Comparison of ENCODE assay signal across 11 cellular contexts in the genomic region with DNA sequence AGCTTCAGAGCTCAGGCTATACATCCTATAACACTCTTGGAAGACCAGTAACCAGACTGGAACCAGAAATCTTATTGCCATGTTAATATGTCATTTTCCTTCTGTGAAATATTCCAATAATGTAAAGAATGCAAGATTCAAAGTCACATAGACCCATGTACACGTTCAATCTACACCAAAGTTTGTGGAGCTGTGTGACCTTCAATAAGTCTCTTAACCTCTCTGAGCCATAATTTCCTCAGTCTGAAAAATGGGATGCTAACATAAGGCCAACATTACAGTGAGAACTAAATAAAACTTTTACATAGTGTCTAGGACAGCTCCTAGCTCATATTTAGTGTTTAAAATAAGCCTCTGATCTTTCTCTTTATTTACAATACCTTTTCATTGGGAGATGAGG.
DNase-seq lines count a peak whose midpoint lies in the region; ATAC-seq and TF ChIP-seq lines count a peak whose summit lies in the region.
"Had no signal": no experiment of that assay in that cellular context is flagged by ENCODE, and none has a peak within 500 bp of the region (broad histone marks: within the 10 kb centered on the region; RNA-seq: fewer than 3 reads in every experiment).

No MANE protein-coding gene starts in this region.

- H3K4me3 ChIP-seq in right atrium auricular region (peak overlapping the region in 1 of 2 donors; percentile 35), ascending aorta (no peak overlapping the region), muscle layer of colon (ENCODE audit: low read depth in 1 of 2, low read length in 2 of 2) (peak overlapping the region in 1 of 2 donors; percentile 26), uterus (no peak overlapping the region)
- H3K4me3 ChIP-seq: MG63 had no signal

- H3K4me1 ChIP-seq in right atrium auricular region (peaks cover 0 to 35% of the 10 kb centered on the region in 2 donors), ascending aorta (peaks cover 0 to 18% of the 10 kb centered on the region in 2 donors), muscle layer of colon (ENCODE audit: insufficient read depth, low read length) (peaks cover 37% of the 10 kb centered on the region), uterus (no peaks in the 10 kb centered on the region)

- DNase-seq in right atrium auricular region (ENCODE audit: low spot score) (no peak), Right ventricle myocardium superior (no peak), ascending aorta (ENCODE audit: low spot score in 2 of 2) (no peak), uterus (no peak)
- no peak for DNase-seq in central memory CD4-positive, alpha-beta T cell
- DNase-seq: activated effector memory CD4-positive, alpha-beta T cell treated with Interleukin-2 at 50 U/mL for 16 hours; foreskin melanocyte had no signal

- no peaks in the 10 kb centered on the region for H3K27me3 ChIP-seq in right atrium auricular region
- H3K27me3 ChIP-seq in ascending aorta, result no peaks in the 10 kb centered on the region
- no peaks in the 10 kb centered on the region for H3K27me3 ChIP-seq in muscle layer of colon (ENCODE audit: control insufficient read depth in 1 of 2, insufficient read depth in 2 of 2, low read length in 2 of 2)
- H3K27me3 ChIP-seq in uterus, result no peaks in the 10 kb centered on the region
- H3K27me3 ChIP-seq: MG63 had no signal

- H3K27ac ChIP-seq in right atrium auricular region (peak overlapping the region; percentile 72 to 92), ascending aorta (peak overlapping the region; percentile 59 to 85), muscle layer of colon (ENCODE audit: low read depth, low read length) (peak overlapping the region; percentile 85), uterus (peak overlapping the region; percentile 66 to 69)

- H3K36me3 ChIP-seq in right atrium auricular region, result no peaks in the 10 kb centered on the region
- no peaks in the 10 kb centered on the region for H3K36me3 ChIP-seq in ascending aorta
- no peaks in the 10 kb centered on the region for H3K36me3 ChIP-seq in muscle layer of colon (ENCODE audit: insufficient read depth, low read length)
- H3K36me3 ChIP-seq in uterus, result no peaks in the 10 kb centered on the region
- H3K36me3 ChIP-seq: MG63 had no signal

- TF ChIP-seq POLR2A in uterus (IDR thresholded peaks at IDR 0.05), result no peak

- H3K9ac ChIP-seq in muscle layer of colon (ENCODE audit: low read length), result peak overlapping the region; percentile 4

- TF ChIP-seq CTCF in right atrium auricular region (IDR thresholded peaks at IDR 0.05) (no peak), ascending aorta (IDR thresholded peaks at IDR 0.05) (no peak), uterus (IDR thresholded peaks at IDR 0.05) (no peak)

- ATAC-seq in Right ventricle myocardium superior (ENCODE audit: poor library complexity) (no peak), GM19035 (IDR thresholded peaks at IDR 0.05; ENCODE audit: unreplicated experiment) (no peak), GM21528 (IDR thresholded peaks at IDR 0.05; ENCODE audit: low FRiP score, unreplicated experiment) (no peak)

- no peaks in the 10 kb centered on the region for H3K9me3 ChIP-seq in right atrium auricular region
- H3K9me3 ChIP-seq in ascending aorta, result no peaks in the 10 kb centered on the region
- H3K9me3 ChIP-seq in muscle layer of colon (ENCODE audit: low read length), result no peaks in the 10 kb centered on the region
- H3K9me3 ChIP-seq in uterus, result no peaks in the 10 kb centered on the region
- H3K9me3 ChIP-seq: MG63 had no signal

- intact Hi-C loops in Right ventricle myocardium superior (cut with DNase I), result no loop called here
- intact Hi-C loops in ascending aorta (cut with DNase I), result loop anchor here (5.0 kb wide), 1 partner anchor 210 kb away; no protein-coding TSS in a partner anchor
- intact Hi-C loops in uterus (cut with DNase I; ENCODE audit: low total_unique reads), result no loop called here
